In genomic region chr17:7579001-7579838, GRCh38 we compare ENCODE assay signal across 8 cellular contexts. TPM values are rescaled to one million over a fixed set of nuclear protein-coding genes. Genes with fewer than 3 reads are reported as not detected.
DNase-seq lines count a peak whose midpoint lies in the region; ATAC-seq and TF ChIP-seq lines count a peak whose summit lies in the region.

TSS of gene CD68 (plus strand) at chr17:7579638. CDS start at chr17:7579678, 40 bp downstream.

- H3K4me3 ChIP-seq in Loucy (ENCODE audit: low read length, poor library complexity, severe bottlenecking): peak within 1 kb of the TSS; percentile 2
- H3K4me3 ChIP-seq in lower lobe of right lung: peak within 1 kb of the TSS; percentile 78

- ATAC-seq in GM19351 (IDR thresholded peaks at IDR 0.05; ENCODE audit: unreplicated experiment) (peak; percentile 52), lower lobe of right lung (peak; percentile 62 to 75)
- ATAC-seq in activated CD4-positive, CD25-positive, alpha-beta regulatory T cell treated with anti-CD3 and anti-CD28 coated beads, Interleukin-2, amount 50 U/mL, for 24 hours: peak; percentile 75 to 76

- peaks cover 72% of the 10 kb centered on the region for H3K79me2 ChIP-seq in Loucy (ENCODE audit: insufficient read depth, low read length)

- H3K4me1 ChIP-seq in Loucy (ENCODE audit: insufficient read depth, low read length, poor library complexity, severe bottlenecking) (peaks cover 46% of the 10 kb centered on the region), lower lobe of right lung (peaks cover 80% of the 10 kb centered on the region)

- peak within 1 kb of the TSS; percentile 29 for H3K9ac ChIP-seq in Loucy (ENCODE audit: low read depth, low read length, poor library complexity, severe bottlenecking)

- H2AFZ ChIP-seq in Loucy (ENCODE audit: low read length): no peak within 1 kb of the TSS

- peak within 1 kb of the TSS; percentile 39 for H3K4me2 ChIP-seq in Loucy (ENCODE audit: low read depth, low read length, poor library complexity, severe bottlenecking)

- H3K27me3 ChIP-seq in Loucy (ENCODE audit: insufficient read depth, low read length, poor library complexity, severe bottlenecking) (no peaks in the 10 kb centered on the region), lower lobe of right lung (ENCODE audit: low read depth) (no peaks in the 10 kb centered on the region)

- DNase-seq in Ammon's horn (ENCODE audit: low spot score): peak; percentile 70
- DNase-seq in dedifferentiated amniotic fluid mesenchymal stem cell (ENCODE audit: extremely low spot score): peak; percentile 40
- DNase-seq in lower lobe of right lung: peak; percentile 80
- DNase-seq in stimulated activated CD8-positive, alpha-beta memory T cell treated with anti-CD3 and anti-CD28 coated beads, Interleukin-15, amount 100 ng/mL, for 4 hours (ENCODE audit: low read depth in 2 of 2): peak; percentile 45 to 62
- no peak for DNase-seq in NCI-H1436 (lab: John Stamatoyannopoulos, UW)

- H3K9me2 ChIP-seq in Loucy (replicated peaks; ENCODE audit: low read depth, low read length): no peaks in the 10 kb centered on the region

- H3K36me3 ChIP-seq in Loucy (ENCODE audit: insufficient read depth, low read length) (peaks cover 68% of the 10 kb centered on the region), lower lobe of right lung (peaks cover 51% of the 10 kb centered on the region)

- TF ChIP-seq CTCF in Loucy (conservative IDR thresholded peaks at IDR 0.05; ENCODE audit: low read length) (no peak), lower lobe of right lung (IDR thresholded peaks at IDR 0.05) (no peak)

- H3K9me3 ChIP-seq in Loucy (ENCODE audit: insufficient read depth, low read depth, low read length): no peaks in the 10 kb centered on the region
- no peaks in the 10 kb centered on the region for H3K9me3 ChIP-seq in lower lobe of right lung

- H4K20me1 ChIP-seq in Loucy (ENCODE audit: insufficient read depth, low read length, poor library complexity, severe bottlenecking): peaks cover 53% of the 10 kb centered on the region

- intact Hi-C loops in lower lobe of right lung (cut with DNase I): no loop called here

- H3K27ac ChIP-seq in lower lobe of right lung: peak within 1 kb of the TSS; percentile 97

- peaks cover 27% of the 10 kb centered on the region for H3F3A ChIP-seq in Loucy (ENCODE audit: low read depth)

RNA-seq across cellular contexts. Expression of gene CD68, which starts in this region (rescaled TPM):
- 667 TPM for total RNA-seq in lower lobe of right lung
